8 cellular contexts compared by ENCODE assay signal in the genomic region with DNA sequence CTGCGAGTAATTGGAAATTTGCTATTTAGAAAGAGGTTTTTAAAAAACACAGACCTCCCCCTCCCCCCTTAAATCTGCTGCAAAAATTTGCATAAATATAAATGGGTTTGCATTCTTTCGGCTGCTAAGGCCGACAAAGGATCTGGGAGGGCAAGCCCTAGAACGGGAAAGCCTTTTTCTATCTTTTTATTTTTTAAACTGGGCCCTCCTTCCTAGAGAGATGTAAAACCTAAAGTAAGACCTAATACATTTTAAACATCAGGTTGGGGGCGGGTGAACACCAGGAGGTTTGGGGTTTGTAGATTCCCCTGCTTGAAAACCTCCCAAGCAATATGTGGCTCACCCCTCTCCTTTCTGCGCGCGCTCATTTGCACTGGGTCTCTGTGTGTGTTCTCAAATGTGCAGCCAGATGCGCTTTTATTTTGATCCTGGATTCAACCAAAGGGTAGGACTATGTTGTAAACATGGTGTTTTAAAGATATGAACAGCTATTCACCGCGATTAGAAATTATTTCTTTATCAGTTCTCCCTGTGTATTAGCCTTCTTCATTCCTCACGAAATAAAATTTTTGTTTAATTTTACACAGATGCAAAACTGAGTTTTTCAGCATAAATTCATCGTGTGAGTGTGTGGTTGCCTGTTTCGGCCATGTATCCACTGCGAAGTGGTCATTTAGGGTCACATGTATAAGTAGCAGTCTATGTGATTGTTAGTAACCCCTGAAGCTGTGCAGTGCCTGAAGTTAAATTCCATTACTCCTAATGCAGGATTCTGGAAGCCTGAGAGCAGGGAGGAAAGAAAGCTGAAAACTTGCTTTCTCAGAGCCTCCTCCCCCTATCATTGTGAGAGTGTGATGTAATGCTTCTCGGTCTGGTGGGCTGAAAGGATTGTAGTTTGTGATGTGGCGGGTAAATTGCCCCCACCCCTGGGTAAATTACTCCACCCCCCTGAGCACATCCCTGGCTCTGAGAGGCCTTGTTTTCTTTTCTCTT. TPM values are rescaled to one million over a fixed set of nuclear protein-coding genes. Genes with fewer than 3 reads are reported as not detected.
DNase-seq lines count a peak whose midpoint lies in the region; ATAC-seq and TF ChIP-seq lines count a peak whose summit lies in the region.

No MANE protein-coding gene starts in this region.

- H3K79me2 ChIP-seq in H9 (ENCODE audit: insufficient read depth, low read length), result peaks cover 42% of the 10 kb centered on the region
- H3K79me2 ChIP-seq in PC-9 (ENCODE audit: low read depth), result peaks cover 59% of the 10 kb centered on the region

- peak overlapping the region; percentile 92 for H3K4me3 Mint-ChIP-seq in H9

- BruUV-seq in PC-9 (replicated peaks; lab: Mats Ljungman, UMichigan), result no TSS peak

- intact Hi-C loops in PC-9 (cut with micrococcal nuclease; ENCODE audit: unreplicated experiment), result loop anchor here (5.0 kb wide), 1 partner anchor 79 kb away; no protein-coding TSS in a partner anchor

- H3K4me1 ChIP-seq in H9 (ENCODE audit: insufficient read depth, low read length) (peaks cover 13% of the 10 kb centered on the region; the same call in 1 of the 2 replicates), PC-9 (replicated peaks; ENCODE audit: insufficient read depth) (peaks cover 38% of the 10 kb centered on the region)

- H3K9me3 ChIP-seq in H9 (ENCODE audit: control insufficient read depth, low read depth, low read length), result no peaks in the 10 kb centered on the region
- H3K9me3 ChIP-seq in PC-9 (ENCODE audit: insufficient read depth, low read depth), result no peaks in the 10 kb centered on the region

- no peak for ATAC-seq in activated CD4-positive, CD25-positive, alpha-beta regulatory T cell treated with anti-CD3 and anti-CD28 coated beads, Interleukin-2, amount 50 U/mL, for 24 hours
- no peak for ATAC-seq in HG02678 (IDR thresholded peaks at IDR 0.05; ENCODE audit: unreplicated experiment)

- H2AK5ac ChIP-seq in H9 (ENCODE audit: insufficient read length, low read length), result peak overlapping the region; percentile 9

- H4K20me1 ChIP-seq in H9 (ENCODE audit: control insufficient read depth, insufficient read depth, insufficient read length) (no peaks in the 10 kb centered on the region), PC-9 (ENCODE audit: insufficient read depth) (peaks cover 11% of the 10 kb centered on the region)

- H3K79me1 ChIP-seq in H9 (ENCODE audit: insufficient read depth, low read depth, low read length, poor library complexity, severe bottlenecking), result peaks cover 3% of the 10 kb centered on the region

- H4K91ac ChIP-seq in H9 (ENCODE audit: insufficient read length, low read depth, low read length), result no peak overlapping the region

- H3K18ac ChIP-seq in H9 (ENCODE audit: insufficient read length, low read depth, low read length), result peak overlapping the region; percentile 63

- H2AFZ ChIP-seq in H9 (ENCODE audit: low read length), result no peak overlapping the region
- H2AFZ ChIP-seq in PC-9, result peak overlapping the region; percentile 66

- H3K9ac ChIP-seq in H9 (ENCODE audit: extremely low read depth, insufficient read length, low read length), result peak overlapping the region; percentile 99

- H3K4me2 ChIP-seq in H9 (ENCODE audit: insufficient read depth, insufficient read length, low read length), result peak overlapping the region; percentile 81
- H3K4me2 ChIP-seq in PC-9, result peak overlapping the region; percentile 96

- H3K9me2 ChIP-seq in PC-9 (ENCODE audit: insufficient read depth), result no peaks in the 10 kb centered on the region

- CTCF ChIA-PET in PC-9 (lab: Charles Lee), result interaction anchor here (0.9 kb wide), 1 partner anchor 66 kb away, joined by 3 read pairs; no protein-coding TSS in a partner anchor

- POLR2A ChIA-PET in PC-9 (lab: Charles Lee; ENCODE audit: unreplicated experiment), result interaction anchor here (0.6 kb wide), 1 partner anchor 135 kb away, joined by 10 read pairs; no protein-coding TSS in a partner anchor

- H2BK120ac ChIP-seq in H9 (ENCODE audit: low read depth, low read length, poor library complexity, severe bottlenecking), result peak overlapping the region; percentile 98

- peak overlapping the region; percentile 94 to 99 (median 98) for H3K27ac Mint-ChIP-seq in H9

- peaks cover 12% of the 10 kb centered on the region for H3K23me2 ChIP-seq in H9 (ENCODE audit: insufficient read length, low read depth, low read length, poor library complexity, severe bottlenecking)

- no peak overlapping the region for H3K23ac ChIP-seq in H9 (ENCODE audit: insufficient read length, low read depth, low read length)

- H3F3A ChIP-seq in PC-9 (ENCODE audit: insufficient read depth, low read depth), result peaks cover 17% of the 10 kb centered on the region

- peak overlapping the region; percentile 42; the same call in 1 of the 2 replicates for H3K14ac ChIP-seq in H9 (ENCODE audit: insufficient read depth, low read length)

- H2BK5ac ChIP-seq in H9 (ENCODE audit: insufficient read length, low read length), result peak overlapping the region; percentile 3

- no peak overlapping the region for H2BK15ac ChIP-seq in H9 (ENCODE audit: low read depth, low read length)

- no peaks in the 10 kb centered on the region for H3K36me3 ChIP-seq in PC-9 (ENCODE audit: low read depth)

- no peak overlapping the region for H2BK20ac ChIP-seq in H9 (ENCODE audit: low read depth, low read length, poor library complexity, severe bottlenecking)

- TF ChIP-seq CTCF in H9 (conservative IDR thresholded peaks at IDR 0.05), result no peak
- TF ChIP-seq CTCF in PC-9 (conservative IDR thresholded peaks at IDR 0.05), result no peak
- TF ChIP-seq CTCF in astrocyte of the cerebellum (IDR thresholded peaks at IDR 0.05; ENCODE audit: low read depth, low read length, missing control alignments), result no peak
- no peak for TF ChIP-seq CTCF in retinal pigment epithelial cell (conservative IDR thresholded peaks at IDR 0.05; ENCODE audit: low read depth, low read length)

- H3K56ac ChIP-seq in H9 (ENCODE audit: insufficient read length, low read depth, low read length), result peak overlapping the region; percentile 4

- peak overlapping the region; percentile 4 for H4K5ac ChIP-seq in H9 (ENCODE audit: insufficient read length, low read depth, low read length)

- no peak overlapping the region for H2BK12ac ChIP-seq in H9 (ENCODE audit: insufficient read length, low read depth, low read length)

- WGBS in H9 (ENCODE audit: extremely low coverage, insufficient read length, low lambda C conversion rate), result no CpG with 5 or more reads among the region's 17 CpGs

- no peaks in the 10 kb centered on the region for H3K27me3 Mint-ChIP-seq in H9 (ENCODE audit: low read depth)

- H3K27me3 ChIP-seq in H9 (ENCODE audit: insufficient read depth, low read length), result no peaks in the 10 kb centered on the region
- H3K27me3 ChIP-seq in PC-9 (ENCODE audit: insufficient read depth, low read depth), result no peaks in the 10 kb centered on the region

- peaks cover 0 to 4% (median 2%) of the 10 kb centered on the region in 3 experiments; a peak in 3 of 7 replicates for H3K36me3 Mint-ChIP-seq in H9 (ENCODE audit: insufficient read depth in 1 of 3, low read depth in 3 of 3)

- peaks cover 57 to 58% of the 10 kb centered on the region in 2 experiments for H3K4me1 Mint-ChIP-seq in H9

- H3K27ac ChIP-seq in H9 (ENCODE audit: insufficient read length, low read depth, low read length), result peak overlapping the region; percentile 85
- peak overlapping the region; percentile 69 for H3K27ac ChIP-seq in PC-9

- H4K8ac ChIP-seq in H9 (replicated peaks; ENCODE audit: insufficient read length, low read depth, low read length), result no peak overlapping the region

- peak overlapping the region; percentile 91 for H3K4me3 ChIP-seq in PC-9
- H3K4me3 ChIP-seq in astrocyte of the cerebellum (ENCODE audit: low read depth, low read length), result peak overlapping the region; percentile 76
- peak overlapping the region; percentile 92 for H3K4me3 ChIP-seq in iPS-11a (ENCODE audit: low read depth, low read length)
- H3K4me3 ChIP-seq in retinal pigment epithelial cell (ENCODE audit: low read length), result peak overlapping the region; percentile 100

- H3K9me3 Mint-ChIP-seq in H9, result no peaks in the 10 kb centered on the region; a peak in 1 of 5 replicates

- peak; percentile 59 for DNase-seq in Ammon's horn (ENCODE audit: low spot score)
- peak; percentile 37 for DNase-seq in H9
- DNase-seq in PC-9, result no peak
- no peak for DNase-seq in astrocyte of the cerebellum (ENCODE audit: low read depth)
- DNase-seq in retinal pigment epithelial cell (ENCODE audit: low read depth), result no peak

- in situ Hi-C loops in astrocyte of the cerebellum (cut with HindIII; ENCODE audit: low sequenced_read_pairs), result loop anchor here (5.0 kb wide), 1 partner anchor 36 kb away; no protein-coding TSS in a partner anchor

- peak overlapping the region; percentile 76; the same call in 1 of the 2 replicates for H3K4ac ChIP-seq in H9 (ENCODE audit: low read depth, low read length)

- peak overlapping the region; percentile 40 for H3T11ph ChIP-seq in H9 (ENCODE audit: low read length)

RNA-seq across cellular contexts. Expression of a gene that starts 1.0 kb away (rescaled TPM):
- total RNA-seq in H9 (2021) (53.5 and 58.1 TPM in 2 replicates), PC-9 (2021) (57.8 and 62.7 TPM in 2 replicates)

Comparison
In these comparisons a context has a peak if more than half of its experiments do, and no peak if none do; other contexts are left out.
1. DNase-seq: peak in Ammon's horn (single experiment) and H9 (single experiment); none in PC-9 (0 of 2), astrocyte of the cerebellum (single experiment) and retinal pigment epithelial cell (single experiment).
2. Peak in every context shown above with its lines, with median percentiles within 50 percentile points of each other: H3K4me3 ChIP-seq.